10 cellular contexts compared by ENCODE assay signal in genomic region chr2:130155956-130156623, GRCh38. TPM values are rescaled to one million over a fixed set of nuclear protein-coding genes. Genes with fewer than 3 reads are reported as not detected.
DNase-seq lines count a peak whose midpoint lies in the region; ATAC-seq, FAIRE-seq and TF ChIP-seq lines count a peak whose summit lies in the region.
"Not testable (repeated sequence)": the region's sequence is repeated elsewhere in the genome, so short reads cannot be mapped to it uniquely, and the experiment has no call there.
"Had no signal": no experiment of that assay in that cellular context is flagged by ENCODE, and none has a peak within 500 bp of the region (broad histone marks: within the 10 kb centered on the region; RNA-seq: fewer than 3 reads in every experiment).

No MANE protein-coding gene starts in this region.

- H3K27ac Mint-ChIP-seq in astrocyte (ENCODE audit: unreplicated experiment), result not testable (repeated sequence)

- TF ChIP-seq RAD21 in HCT116 (IDR thresholded peaks at IDR 0.05; ENCODE audit: low read depth), result peak; percentile 61

- not testable (repeated sequence) for H3K4me1 Mint-ChIP-seq in astrocyte (ENCODE audit: low read depth, unreplicated experiment)

- DNase-seq in Caki2 (ENCODE audit: low read depth) (peak; percentile 57), HCT116 (ENCODE audit: low read depth, low spot score) (peak; percentile 13), NCI-H1930 (lab: John Stamatoyannopoulos, UW) (peak; percentile 9 to 32), RKO (ENCODE audit: low spot score) (peak; percentile 42), astrocyte (ENCODE audit: low read depth) (peak; percentile 20), foreskin fibroblast (peak; percentile 26 to 66), lung (ENCODE audit: low spot score) (peak; percentile 77)
- DNase-seq in stimulated activated CD8-positive, alpha-beta memory T cell treated with anti-CD3 and anti-CD28 coated beads, Interleukin-4, amount 100 ng/mL, for 48 hours, result peak; percentile 34

- not testable (repeated sequence) for H3K4me2 ChIP-seq in HCT116 (ENCODE audit: low read length); astrocyte (ENCODE audit: low read length)

- not testable (repeated sequence) for H4K20me1 ChIP-seq in HCT116 (ENCODE audit: insufficient read depth); astrocyte (ENCODE audit: insufficient read depth, low read length)

- not testable (repeated sequence) for FAIRE-seq in astrocyte (lab: Jason Lieb, UNC)

- H3K36me3 Mint-ChIP-seq in astrocyte (ENCODE audit: low read depth, unreplicated experiment), result not testable (repeated sequence)

- RAD21 ChIA-PET in HCT116 (lab: Charles Lee; ENCODE audit: low non-redundant PET in 1 of 2, low total read pairs in 2 of 2, uncharacterized antibody in 2 of 2, unreplicated experiment in 2 of 2), result interaction anchor here in 1 of 2 experiments (1.2 kb wide), 1 partner anchor 176 kb away, joined by 3 read pairs; no protein-coding TSS in a partner anchor

- peak; percentile 80 for ATAC-seq in HCT116
- peak; percentile 76 for ATAC-seq in lung (ENCODE audit: insufficient read depth, low FRiP score)

- WGBS in lung, 2 donors, result 65 to 69% methylated on average over 14 to 16 of the region's 16 CpGs

- POLR2A ChIA-PET in HCT116 (lab: Charles Lee), result not testable (repeated sequence)

- not testable (repeated sequence) for H3K9me3 ChIP-seq in HCT116 (ENCODE audit: control insufficient read depth in 1 of 2, insufficient read depth in 1 of 2, low read depth in 1 of 2, low read length in 2 of 2); astrocyte (ENCODE audit: insufficient read depth, low read depth, low read length); lung (ENCODE audit: control insufficient read depth in 2 of 2, insufficient read depth in 1 of 2, low read length in 1 of 2)

- not testable (repeated sequence) for TF ChIP-seq POLR2A in HCT116 (IDR thresholded peaks at IDR 0.05; ENCODE audit: borderline replicate concordance, extremely low read depth, insufficient read depth, insufficient read length)

- H3K27ac ChIP-seq in HCT116 (ENCODE audit: low read depth, low read length); astrocyte (ENCODE audit: low read depth, low read length); lung (ENCODE audit: low read depth in 1 of 2, low read length in 1 of 2): not testable (repeated sequence)

- H3K27me3 ChIP-seq in HCT116 (ENCODE audit: insufficient read depth, low read length); astrocyte (ENCODE audit: insufficient read depth, low read length); lung (ENCODE audit: control insufficient read depth, insufficient read depth): not testable (repeated sequence)

- not testable (repeated sequence) for H3K4me3 ChIP-seq in HCT116 (replicated peaks in 1 of 2; ENCODE audit: low read depth in 1 of 2, low read length in 2 of 2); astrocyte (ENCODE audit: insufficient read depth, low read depth, low read length); foreskin fibroblast (ENCODE audit: low read depth in 1 of 2, low read length in 2 of 2); lung

- not testable (repeated sequence) for H3K36me3 ChIP-seq in HCT116 (ENCODE audit: control insufficient read depth in 1 of 2, insufficient read depth in 2 of 2, low read length in 2 of 2); astrocyte (ENCODE audit: insufficient read depth, low read length)
- H3K36me3 ChIP-seq in lung (ENCODE audit: control insufficient read depth in 2 of 2, insufficient read depth in 2 of 2, low read length in 2 of 2), result peaks cover 0 to 52% of the 10 kb centered on the region in 2 donors

- TF ChIP-seq CTCF in HCT116 (IDR thresholded peaks at IDR 0.05 in 2 of 3, conservative IDR thresholded peaks at IDR 0.05 in 1 of 3; ENCODE audit: borderline replicate concordance in 1 of 3, insufficient read depth in 1 of 3, low read depth in 2 of 3, low read length in 2 of 3) (peak; percentile 53 to 70 (median 58); a peak in 5 of 6 replicates), astrocyte (IDR thresholded peaks at IDR 0.05; ENCODE audit: insufficient read depth, low read depth, low read length) (peak; percentile 28), foreskin fibroblast (IDR thresholded peaks at IDR 0.05; ENCODE audit: low read depth, low read length) (peak; percentile 44)
- TF ChIP-seq CTCF in lung (IDR thresholded peaks at IDR 0.05; ENCODE audit: control extremely low read depth, extremely low read depth), result not testable (repeated sequence)

- H3K9me2 ChIP-seq in HCT116 (ENCODE audit: insufficient read depth), result not testable (repeated sequence)

- H2AFZ ChIP-seq in HCT116 (ENCODE audit: low read depth, low read length, poor library complexity, severe bottlenecking); astrocyte (ENCODE audit: low read depth, low read length): not testable (repeated sequence)

- CTCF ChIA-PET in HCT116 (lab: Charles Lee), result interaction anchor here (1.0 to 1.4 kb wide), 4 partner anchors 175 to 217 kb away, joined by 3 to 7 read pairs (median 4); no protein-coding TSS in a partner anchor

- H3K27me3 Mint-ChIP-seq in astrocyte (ENCODE audit: low read depth, unreplicated experiment), result not testable (repeated sequence)

- not testable (repeated sequence) for H3K79me2 ChIP-seq in HCT116 (ENCODE audit: insufficient read depth, low read length); astrocyte (ENCODE audit: insufficient read depth, low read length)

- not testable (repeated sequence) for H3K4me3 Mint-ChIP-seq in astrocyte (ENCODE audit: unreplicated experiment)

- not testable (repeated sequence) for H3K9me3 Mint-ChIP-seq in astrocyte (ENCODE audit: unreplicated experiment)

- intact Hi-C loops in HCT116 (cut with micrococcal nuclease), result loop anchor here (1.0 kb wide), 1 partner anchor 176 kb away; no protein-coding TSS in a partner anchor

- not testable (repeated sequence) for H3K4me1 ChIP-seq in HCT116 (ENCODE audit: control insufficient read depth in 1 of 2, insufficient read depth in 2 of 2, low read length in 2 of 2); astrocyte (ENCODE audit: insufficient read depth, low read length); lung (ENCODE audit: control insufficient read depth in 2 of 2, insufficient read depth in 2 of 2, low read length in 2 of 2)

- BruUV-seq in HCT116 (replicated peaks; lab: Mats Ljungman, UMichigan), result not testable (repeated sequence)

- in situ Hi-C loops in Caki2 (cut with HindIII; ENCODE audit: low pct_unique_long_range_greater_than_20kb, low sequenced_read_pairs), result not testable (repeated sequence)

- H3K9ac ChIP-seq in HCT116 (ENCODE audit: low read length); astrocyte (ENCODE audit: low read length): not testable (repeated sequence)

RNA-seq across cellular contexts. Expression of gene CCDC74B, which starts 11.2 kb away (rescaled TPM):
- 19.9 and 37.3 TPM in 2 replicates for total RNA-seq in Caki2 (2014; rRNA removed; shearing (Covaris generic); ENCODE audit: low replicate concordance)
- 3.2 TPM for total RNA-seq in HCT116 (2021; ENCODE audit: unreplicated experiment)
- 2.4 and 3.0 TPM in 2 replicates for polyA plus RNA-seq in HCT116 (2012)
- total RNA-seq in astrocyte, result 3.0 and 3.7 TPM in 2 replicates
- total RNA-seq in lung, result 10 to 100 TPM; 11.7 to 14.7 TPM
- polyA plus RNA-seq in lung, result 1 to 10 TPM; 4.4 to 8.2 TPM

RNA-seq across cellular contexts. Expression of gene SMPD4, which starts 25.3 kb away (rescaled TPM):
- total RNA-seq in Caki2 (2014; rRNA removed; shearing (Covaris generic); ENCODE audit: low replicate concordance), result 38.0 and 46.7 TPM in 2 replicates
- total RNA-seq in HCT116 (2021; ENCODE audit: unreplicated experiment) (98.9 TPM), astrocyte (60.1 and 66.3 TPM in 2 replicates), lung (10 to 100 TPM; 27.6 to 46.4 TPM)
- polyA plus RNA-seq in HCT116 (2012), result 61.1 and 62.5 TPM in 2 replicates
- polyA plus RNA-seq in lung, result 10 to 100 TPM; 27.3 to 29.5 TPM

RNA-seq across cellular contexts. Expression of gene MZT2B, which starts 26.0 kb away (rescaled TPM):
- total RNA-seq in Caki2 (2014; rRNA removed; shearing (Covaris generic); ENCODE audit: low replicate concordance), result 330 and 444 TPM in 2 replicates
- total RNA-seq in HCT116 (2021; ENCODE audit: unreplicated experiment), result 334 TPM
- polyA plus RNA-seq in HCT116 (2012), result 396 and 440 TPM in 2 replicates
- total RNA-seq in astrocyte, result 232 and 234 TPM in 2 replicates
- total RNA-seq in lung, result 100 to 1,000 TPM in 1 of 2 donors, 10 to 100 TPM in 1; 59.1 to 208 TPM
- 100 to 1,000 TPM; 170 to 243 TPM for polyA plus RNA-seq in lung

RNA-seq across cellular contexts. Expression of gene POTEF, which starts 27.1 kb away (rescaled TPM):
- 1.8 and 6.4 TPM in 2 replicates for total RNA-seq in Caki2 (2014; rRNA removed; shearing (Covaris generic); ENCODE audit: low replicate concordance)
- 3.5 TPM for total RNA-seq in HCT116 (2021; ENCODE audit: unreplicated experiment)
- 0.76 and 1.0 TPM in 2 replicates for polyA plus RNA-seq in HCT116 (2012)
- total RNA-seq in astrocyte, result 2.1 and 2.3 TPM in 2 replicates
- total RNA-seq in lung, result under 1 TPM in 1 of 2 donors, not detected in 1; 0.09 TPM
- polyA plus RNA-seq in lung, result under 1 TPM in 1 of 2 donors, not detected in 1; 0.02 TPM
- total RNA-seq: subcutaneous adipose tissue had no signal

RNA-seq across cellular contexts. Expression of gene TUBA3E, which starts 42.1 kb away (rescaled TPM):
- total RNA-seq in Caki2 (2014; rRNA removed; shearing (Covaris generic); ENCODE audit: low replicate concordance), result not detected in 2 replicates
- total RNA-seq in HCT116 (2021; ENCODE audit: unreplicated experiment) (not detected), astrocyte (not detected in 2 replicates), lung (not detected)
- 0.05 TPM in 1 of 2 replicates, not detected in the other for polyA plus RNA-seq in HCT116 (2012)
- polyA plus RNA-seq in lung, result not detected
- total RNA-seq: glomerular endothelial cell, subcutaneous adipose tissue had no signal

Comparison
In these comparisons a context has a peak if more than half of its experiments do, and no peak if none do; other contexts are left out.
1. DNase-seq: peak in every context shown above with its lines; median percentile 77 in lung; 57 in Caki2; 46 in foreskin fibroblast; 42 in RKO; 34 in stimulated activated CD8-positive, alpha-beta memory T cell treated with anti-CD3 and anti-CD28 coated beads, Interleukin-4, amount 100 ng/mL, for 48 hours; 20 in NCI-H1930; 20 in astrocyte; 13 in HCT116.